8 cellular contexts compared by ENCODE assay signal in the genomic region with DNA sequence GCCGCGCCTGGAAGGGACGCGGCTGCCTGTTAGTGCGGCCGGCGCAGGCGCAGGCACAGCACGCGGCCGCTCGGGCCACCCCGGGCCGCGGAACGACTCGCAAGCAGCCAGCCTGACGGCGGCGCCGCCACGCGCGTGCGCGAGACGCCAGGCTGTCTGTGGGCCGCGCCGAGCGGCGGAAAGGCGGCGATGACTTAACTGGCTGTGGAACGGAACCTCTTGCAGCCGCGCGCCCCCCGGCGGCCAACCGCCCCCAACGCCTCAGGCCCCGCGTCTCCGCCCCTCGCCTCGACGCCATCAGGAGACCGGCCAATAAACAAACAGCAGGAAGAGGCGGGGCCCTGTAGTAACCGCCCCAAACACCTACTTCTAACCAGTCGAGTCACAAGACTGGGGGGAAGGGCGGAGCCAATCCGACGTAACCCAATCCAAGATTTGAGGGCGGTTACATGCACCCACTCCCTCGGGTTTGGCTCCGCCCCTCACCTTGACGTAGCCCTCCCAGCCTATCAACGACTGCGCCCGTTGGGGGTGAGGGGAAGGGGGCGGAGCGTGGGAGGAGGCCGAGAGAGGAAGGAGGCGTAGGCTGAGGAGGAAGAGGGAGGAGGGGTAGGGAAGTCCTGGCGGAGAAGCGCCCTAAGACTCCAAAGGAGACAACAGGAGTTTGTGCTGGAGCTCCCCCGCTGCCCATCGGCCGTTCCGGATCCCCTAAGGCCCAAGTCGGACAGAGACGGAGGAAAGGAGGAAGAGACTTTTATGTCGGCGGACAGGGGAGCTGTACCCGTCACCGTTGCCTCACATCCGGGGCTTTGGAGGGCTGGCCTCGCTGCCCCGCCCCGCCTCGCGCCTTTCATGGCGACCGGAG. TPM values are rescaled to one million over a fixed set of nuclear protein-coding genes. Genes with fewer than 3 reads are reported as not detected.
DNase-seq lines count a peak whose midpoint lies in the region; ATAC-seq, FAIRE-seq and TF ChIP-seq lines count a peak whose summit lies in the region.

Gene FBRS, plus strand, starts transcription at position 566 of the 865 bp plus-strand sequence. CDS start 1,088 bp downstream, outside the sequence.

- H3K9ac ChIP-seq in kidney (ENCODE audit: low read length in 2 of 2): peak within 1 kb of the TSS; percentile 93 to 96

- H3K4me1 Mint-ChIP-seq in chondrocyte (ENCODE audit: low read depth): peaks cover 34% of the 10 kb centered on the region

- H3K36me3 ChIP-seq in kidney (ENCODE audit: control insufficient read depth in 1 of 2, insufficient read depth in 2 of 2, low read length in 2 of 2): peaks cover 18 to 52% of the 10 kb centered on the region in 2 donors

- no peaks in the 10 kb centered on the region for H3K9me3 ChIP-seq in kidney (ENCODE audit: control insufficient read depth in 1 of 2, low read length in 2 of 2)

- peaks cover 21 to 29% of the 10 kb centered on the region in 2 donors for H3K4me1 ChIP-seq in kidney (ENCODE audit: control insufficient read depth in 1 of 2, insufficient read depth in 1 of 2, low read depth in 1 of 2, low read length in 2 of 2)

- FAIRE-seq in kidney (lab: Jason Lieb, UNC): peak; percentile 98

- peak within 1 kb of the TSS; percentile 100 for H3K27ac Mint-ChIP-seq in chondrocyte (ENCODE audit: unreplicated experiment)

- H3K9me3 Mint-ChIP-seq in chondrocyte (ENCODE audit: low read depth): no peaks in the 10 kb centered on the region

- H3K4me3 Mint-ChIP-seq in chondrocyte (ENCODE audit: unreplicated experiment): peak within 1 kb of the TSS; percentile 98

- peak within 1 kb of the TSS; percentile 94 to 96 for H3K4me3 ChIP-seq in kidney (ENCODE audit: low read length in 2 of 2)

- peak within 1 kb of the TSS; percentile 100 for H3K27ac ChIP-seq in kidney (ENCODE audit: low read depth in 2 of 2, low read length in 2 of 2)

- ATAC-seq in GM19035 (IDR thresholded peaks at IDR 0.05; ENCODE audit: unreplicated experiment) (peak; percentile 67), HG03378 (IDR thresholded peaks at IDR 0.05; ENCODE audit: unreplicated experiment) (peak; percentile 73)

- TF ChIP-seq CTCF in chondrocyte (IDR thresholded peaks at IDR 0.05): peak; percentile 90
- peak; percentile 50 for TF ChIP-seq CTCF in kidney (IDR thresholded peaks at IDR 0.05; ENCODE audit: borderline replicate concordance, extremely low read depth, insufficient read depth)

- peak; percentile 97 for DNase-seq in AG20443 (ENCODE audit: low spot score)
- peak; percentile 100 for DNase-seq in NCI-H460 (ENCODE audit: extremely low read depth, low read depth)
- peak; percentile 100 for DNase-seq in activated CD4-positive, alpha-beta T cell treated with anti-CD3 and anti-CD28 coated beads for 1 hour
- peak; percentile 100 for DNase-seq in chondrocyte (ENCODE audit: low spot score)
- peak; percentile 100 for DNase-seq in kidney
- peak; percentile 100 for DNase-seq in stimulated activated CD4-positive, alpha-beta T cell treated with anti-CD3 and anti-CD28 coated beads, Interleukin-15, amount 100 ng/mL, for 48 hours (ENCODE audit: low read depth in 2 of 2)

- peaks cover 14% of the 10 kb centered on the region for H3K36me3 Mint-ChIP-seq in chondrocyte (ENCODE audit: low read depth)

- H3K27me3 Mint-ChIP-seq in chondrocyte (ENCODE audit: low read depth): no peaks in the 10 kb centered on the region

- intact Hi-C loops in kidney (cut with DNase I): no loop called here

RNA-seq across cellular contexts. Expression of gene FBRS, which starts in this region (rescaled TPM):
- 26.0 and 29.3 TPM in 2 replicates for total RNA-seq in NCI-H460 (2014; rRNA removed; shearing (Covaris generic))
- polyA plus RNA-seq in NCI-H460 (2014; cell fraction: nucleus; rRNA removed): 34.4 and 37.7 TPM in 2 replicates
- total RNA-seq in chondrocyte (49.9 to 54.5 TPM (median 52.8 TPM) in 3 replicates), kidney (66.2 TPM)
- 26.3 TPM for polyA plus RNA-seq in kidney (ENCODE audit: insufficient read depth, low read depth, low replicate concordance)

Comparison
In these comparisons a context has a peak if more than half of its experiments do, and no peak if none do; other contexts are left out.
1. Peak in every context shown above with its lines: DNase-seq, ATAC-seq, H3K4me3 ChIP-seq and H3K27ac ChIP-seq.